1 cellular context compared by ENCODE assay signal in genomic region chr17:20908373-20909273, GRCh38.
TF ChIP-seq lines count a peak whose summit lies in the region.

No MANE protein-coding gene starts in this region.

TF ChIP-seq in GM12878, 131 proteins besides CTCF, POLR2A, EP300 and RAD21 (continued from another document):
- TF ChIP-seq MLLT1 (IDR thresholded peaks at IDR 0.05) (no peak), TCF3 (IDR thresholded peaks at IDR 0.05; ENCODE audit: borderline replicate concordance, insufficient read depth, low read depth, low read length) (no peak), FOS (IDR thresholded peaks at IDR 0.05; ENCODE audit: borderline replicate concordance, extremely low read depth, insufficient read length) (no peak), SMC3 (IDR thresholded peaks at IDR 0.05; ENCODE audit: borderline replicate concordance, low read length) (peak; percentile 22; the same call in 1 of the 2 replicates), ETV6 (conservative IDR thresholded peaks at IDR 0.05 in 1 of 2, IDR thresholded peaks at IDR 0.05 in 1 of 2; ENCODE audit: borderline replicate concordance in 1 of 2, low read depth in 1 of 2) (no peak), BACH1 (IDR thresholded peaks at IDR 0.05; ENCODE audit: borderline replicate concordance) (no peak), GATAD2B (conservative IDR thresholded peaks at IDR 0.05; ENCODE audit: low read depth) (no peak), IKZF1 (conservative IDR thresholded peaks at IDR 0.05) (peak; percentile 40), MEF2B (IDR thresholded peaks at IDR 0.05; ENCODE audit: partially characterized antibody, poor library complexity, severe bottlenecking) (no peak), RELA (IDR thresholded peaks at IDR 0.05; ENCODE audit: borderline replicate concordance, partially characterized antibody) (no peak), NR2F1 (conservative IDR thresholded peaks at IDR 0.05) (peak; percentile 71), SREBF2 (IDR thresholded peaks at IDR 0.05; ENCODE audit: low read length) (no peak), NKRF (conservative IDR thresholded peaks at IDR 0.05) (no peak), RB1 (IDR thresholded peaks at IDR 0.05; ENCODE audit: borderline replicate concordance) (peak; percentile 83)
